Comparison of ENCODE assay signal across 20 cellular contexts in the genomic region with DNA sequence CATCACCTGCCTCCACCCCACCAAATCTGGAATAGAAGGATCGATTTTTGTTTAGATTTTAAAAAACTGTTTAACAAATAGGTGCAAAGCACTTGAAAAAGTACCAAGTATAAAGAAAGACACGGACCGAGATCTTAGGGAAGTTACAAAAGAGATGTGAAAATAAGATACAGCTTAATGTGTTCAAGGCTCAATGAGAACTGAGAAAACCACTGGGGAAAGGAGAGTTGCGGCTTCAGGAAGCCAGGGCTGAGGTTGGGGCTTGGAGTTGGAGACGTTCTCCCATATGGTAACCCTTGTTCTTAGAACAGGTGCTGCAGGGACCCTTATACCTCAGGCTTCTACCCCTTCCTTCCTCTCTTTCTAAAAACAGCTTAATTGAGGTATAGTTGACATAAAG.
"Had no signal": no experiment of that assay in that cellular context is flagged by ENCODE, and none has a peak within 500 bp of the region (broad histone marks: within the 10 kb centered on the region; RNA-seq: fewer than 3 reads in every experiment).

No MANE protein-coding gene starts in this region.

- ATAC-seq: activated CD4-positive, alpha-beta T cell treated with anti-CD3 and anti-CD28 coated beads for 36 hours; activated CD8-positive, alpha-beta memory T cell treated with anti-CD3 and anti-CD28 coated beads, Interleukin-2, amount 10 ng/mL, durations not matched to agents 7 days and 5 days; activated T-helper 17 cell treated with anti-CD3 and anti-CD28 coated beads, Interleukin-2, amount 50 U/mL, for 72 hours; effector memory CD8-positive, alpha-beta T cell; left ventricle myocardium superior; sciatic nerve; stimulated activated effector memory CD8-positive, alpha-beta T cell treated with anti-CD3 and anti-CD28 coated beads, Interleukin-12 subunit alpha, Interleukin-12 subunit beta, amount 100 ng/mL, for 72 hours; T-helper 17 cell had no signal

- H3K4me3 Mint-ChIP-seq: activated CD4-positive, alpha-beta memory T cell treated with anti-CD3 and anti-CD28 coated beads for 36 hours; activated CD4-positive, alpha-beta T cell treated with anti-CD3 and anti-CD28 coated beads for 36 hours; activated CD8-positive, alpha-beta memory T cell treated with anti-CD3 and anti-CD28 coated beads, Interleukin-2, amount 10 ng/mL, durations not matched to agents 7 days and 5 days; activated naive CD8-positive, alpha-beta T cell treated with anti-CD3 and anti-CD28 coated beads, Interleukin-2, amount 10 ng/mL, durations not matched to agents 7 days and 5 days; activated T-helper 17 cell treated with anti-CD3 and anti-CD28 coated beads, Interleukin-2, amount 50 U/mL, for 72 hours; effector memory CD8-positive, alpha-beta T cell; nephron; stimulated activated effector memory CD8-positive, alpha-beta T cell treated with anti-CD3 and anti-CD28 coated beads, Interleukin-12 subunit alpha, Interleukin-12 subunit beta, amount 100 ng/mL, for 72 hours; T-helper 17 cell had no signal

- H3K27me3 Mint-ChIP-seq: activated CD4-positive, alpha-beta T cell treated with anti-CD3 and anti-CD28 coated beads for 36 hours; activated CD8-positive, alpha-beta memory T cell treated with anti-CD3 and anti-CD28 coated beads, Interleukin-2, amount 10 ng/mL, durations not matched to agents 7 days and 5 days; activated naive CD8-positive, alpha-beta T cell treated with anti-CD3 and anti-CD28 coated beads, Interleukin-2, amount 10 ng/mL, durations not matched to agents 7 days and 5 days; activated T-helper 17 cell treated with anti-CD3 and anti-CD28 coated beads, Interleukin-2, amount 50 U/mL, for 72 hours; effector memory CD8-positive, alpha-beta T cell; T-helper 17 cell had no signal

- H3K27ac ChIP-seq: cardiac muscle cell, thoracic aorta, upper lobe of left lung had no signal

- H3K36me3 Mint-ChIP-seq: activated CD4-positive, alpha-beta memory T cell treated with anti-CD3 and anti-CD28 coated beads for 36 hours; activated CD8-positive, alpha-beta memory T cell treated with anti-CD3 and anti-CD28 coated beads, Interleukin-2, amount 10 ng/mL, durations not matched to agents 7 days and 5 days; activated naive CD8-positive, alpha-beta T cell treated with anti-CD3 and anti-CD28 coated beads, Interleukin-2, amount 10 ng/mL, durations not matched to agents 7 days and 5 days had no signal

- H3K4me3 ChIP-seq: cardiac muscle cell, smooth muscle cell, thoracic aorta, upper lobe of left lung had no signal

- H3K27me3 ChIP-seq: cardiac muscle cell, upper lobe of left lung had no signal

- H3K36me3 ChIP-seq: cardiac muscle cell, thoracic aorta, upper lobe of left lung had no signal

- H3K27ac Mint-ChIP-seq: activated CD4-positive, alpha-beta memory T cell treated with anti-CD3 and anti-CD28 coated beads for 36 hours; activated CD4-positive, alpha-beta T cell treated with anti-CD3 and anti-CD28 coated beads for 36 hours; activated CD8-positive, alpha-beta memory T cell treated with anti-CD3 and anti-CD28 coated beads, Interleukin-2, amount 10 ng/mL, durations not matched to agents 7 days and 5 days; activated naive CD8-positive, alpha-beta T cell treated with anti-CD3 and anti-CD28 coated beads, Interleukin-2, amount 10 ng/mL, durations not matched to agents 7 days and 5 days; activated T-helper 17 cell treated with anti-CD3 and anti-CD28 coated beads, Interleukin-2, amount 50 U/mL, for 72 hours; nephron; stimulated activated effector memory CD8-positive, alpha-beta T cell treated with anti-CD3 and anti-CD28 coated beads, Interleukin-12 subunit alpha, Interleukin-12 subunit beta, amount 100 ng/mL, for 72 hours; T-helper 17 cell had no signal

- DNase-seq: activated CD4-positive, alpha-beta memory T cell treated with anti-CD3 and anti-CD28 coated beads for 36 hours; activated CD4-positive, alpha-beta T cell treated with anti-CD3 and anti-CD28 coated beads for 36 hours; activated CD8-positive, alpha-beta memory T cell treated with anti-CD3 and anti-CD28 coated beads, Interleukin-2, amount 10 ng/mL, durations not matched to agents 7 days and 5 days; activated naive CD4-positive, alpha-beta T cell treated with Interleukin-2 at 50 U/mL for 16 hours; activated naive CD8-positive, alpha-beta T cell treated with anti-CD3 and anti-CD28 coated beads, Interleukin-2, amount 10 ng/mL, durations not matched to agents 7 days and 5 days; amygdala; dermis blood vessel endothelial cell; effector memory CD8-positive, alpha-beta T cell; left ventricle myocardium superior; mesenchymal stem cell; stimulated activated CD4-positive, alpha-beta T cell treated with anti-CD3 and anti-CD28 coated beads, Interleukin-4, amount 100 ng/mL, for 1 hour; T-helper 17 cell; upper lobe of left lung had no signal

- H3K9me3 Mint-ChIP-seq: effector memory CD8-positive, alpha-beta T cell; stimulated activated effector memory CD8-positive, alpha-beta T cell treated with anti-CD3 and anti-CD28 coated beads, Interleukin-12 subunit alpha, Interleukin-12 subunit beta, amount 100 ng/mL, for 72 hours had no signal

- H3K4me1 Mint-ChIP-seq: activated CD8-positive, alpha-beta memory T cell treated with anti-CD3 and anti-CD28 coated beads, Interleukin-2, amount 10 ng/mL, durations not matched to agents 7 days and 5 days had no signal
